In the genomic region with DNA sequence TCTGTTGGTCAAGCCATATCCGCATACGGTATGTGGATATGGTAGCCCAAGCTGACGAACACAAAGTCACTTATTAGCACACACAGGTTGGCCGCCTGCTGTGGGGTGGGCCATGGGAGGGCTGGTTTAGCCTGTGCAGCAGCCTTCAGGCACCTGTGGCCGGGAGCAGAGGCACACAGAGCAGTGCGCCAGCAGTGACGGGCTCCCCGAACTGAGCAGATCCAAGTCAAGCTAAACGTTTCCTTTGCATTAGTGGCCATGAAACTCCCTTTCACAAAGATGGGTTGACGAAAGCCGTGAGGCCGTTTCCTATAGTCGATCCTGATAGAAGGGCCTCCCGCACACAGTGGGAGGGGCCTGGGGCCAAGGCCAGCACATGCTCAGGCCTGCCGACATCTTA, we compare ENCODE assay signal across 28 cellular contexts.
"Had no signal": no experiment of that assay in that cellular context is flagged by ENCODE, and none has a peak within 500 bp of the region (broad histone marks: within the 10 kb centered on the region; RNA-seq: fewer than 3 reads in every experiment).

No MANE protein-coding gene starts in this region.

- H3K27ac ChIP-seq: stomach, suprapubic skin, testis, thoracic aorta, thyroid gland, tibial artery, tibial nerve, transverse colon, upper lobe of left lung, upper lobe of right lung, uterus, vagina had no signal

- H3K27me3 Mint-ChIP-seq: stimulated activated memory B cell treated with anti-CD40 and anti-IgM and Interleukin-4, amounts not matched to agents 10 μg/mL and 1 μg/mL and 100 μg/mL, for 72 hours; stimulated activated naive B cell treated with anti-CD40 and anti-IgM and Interleukin-4, amounts not matched to agents 10 μg/mL and 1 μg/mL and 100 μg/mL, for 72 hours; stimulated activated naive CD8-positive, alpha-beta T cell treated with anti-CD3 and anti-CD28 coated beads, Interleukin-15, amount 100 ng/mL, for 72 hours; stimulated activated naive CD8-positive, alpha-beta T cell treated with anti-CD3 and anti-CD28 coated beads, Interleukin-15, Interleukin-2, amounts not matched to agents 100 ng/mL and 50 ng/mL, for 24 hours; type B pancreatic cell had no signal

- H3K27me3 ChIP-seq: stomach, suprapubic skin, testis, thyroid gland, tibial artery, tibial nerve, transverse colon, upper lobe of left lung, upper lobe of right lung, uterus, vagina had no signal

- DNase-seq: stimulated activated CD4-positive, alpha-beta T cell treated with anti-CD3 and anti-CD28 coated beads, Interleukin-2, amount 100 ng/mL, for 48 hours; stimulated activated CD4-positive, alpha-beta T cell treated with anti-CD3 and anti-CD28 coated beads, Interleukin-4, amount 100 ng/mL, for 1 hour; stimulated activated CD4-positive, alpha-beta T cell treated with anti-CD3 and anti-CD28 coated beads, Interleukin-4, amount 100 ng/mL, for 24 hours; stimulated activated CD4-positive, alpha-beta T cell treated with anti-CD3 and anti-CD28 coated beads, Interleukin-4, amount 100 ng/mL, for 4 hours; stimulated activated CD8-positive, alpha-beta memory T cell treated with anti-CD3 and anti-CD28 coated beads, Interleukin-4, amount 100 ng/mL, for 48 hours; stimulated activated naive B cell treated with anti-CD40 and anti-IgM and Interleukin-4, amounts not matched to agents 10 μg/mL and 1 μg/mL and 100 μg/mL, for 72 hours; stimulated activated naive CD4-positive, alpha-beta T cell; stimulated activated naive CD4-positive, alpha-beta T cell treated with Interleukin-2 at 50 U/mL for 16 hours; stimulated activated naive CD8-positive, alpha-beta T cell treated with anti-CD3 and anti-CD28 coated beads, Interleukin-15, amount 100 ng/mL, for 72 hours; stimulated activated naive CD8-positive, alpha-beta T cell treated with anti-CD3 and anti-CD28 coated beads, Interleukin-15, Interleukin-2, amounts not matched to agents 100 U/mL and 50 U/mL, for 24 hours; stomach; thyroid gland; tibial artery; transverse colon; trophoblast cell; upper lobe of right lung; uterus had no signal

- ATAC-seq: stimulated activated effector memory CD8-positive, alpha-beta T cell treated with anti-CD3 and anti-CD28 coated beads, Interleukin-12 subunit alpha, Interleukin-12 subunit beta, amount 100 ng/mL, for 72 hours; stimulated activated memory B cell treated with anti-CD40 and anti-IgM and Interleukin-4, amounts not matched to agents 10 μg/mL and 1 μg/mL and 100 μg/mL, for 72 hours; stimulated activated naive B cell treated with anti-CD40 and anti-IgM and Interleukin-4, amounts not matched to agents 10 μg/mL and 1 μg/mL and 100 μg/mL, for 72 hours; stimulated activated naive CD8-positive, alpha-beta T cell treated with anti-CD3 and anti-CD28 coated beads, Interleukin-15, Interleukin-2, amounts not matched to agents 100 U/mL and 50 U/mL, for 24 hours; upper lobe of right lung had no signal

- H3K9me3 ChIP-seq: stomach, suprapubic skin, testis, thoracic aorta, thyroid gland, tibial artery, tibial nerve, transverse colon, upper lobe of left lung, upper lobe of right lung, uterus, vagina had no signal

- FAIRE-seq: urothelium cell line had no signal

- H3K4me3 ChIP-seq: stomach, suprapubic skin, testis, thoracic aorta, thyroid gland, tibial artery, tibial nerve, transverse colon, upper lobe of left lung, upper lobe of right lung, uterus, vagina had no signal

- H3K36me3 ChIP-seq: uterus had no signal

- H3K27ac Mint-ChIP-seq: stimulated activated memory B cell treated with anti-CD40 and anti-IgM and Interleukin-4, amounts not matched to agents 10 μg/mL and 1 μg/mL and 100 μg/mL, for 72 hours; stimulated activated naive B cell treated with anti-CD40 and anti-IgM and Interleukin-4, amounts not matched to agents 10 μg/mL and 1 μg/mL and 100 μg/mL, for 72 hours; stimulated activated naive CD8-positive, alpha-beta T cell treated with anti-CD3 and anti-CD28 coated beads, Interleukin-15, amount 100 ng/mL, for 72 hours; stimulated activated naive CD8-positive, alpha-beta T cell treated with anti-CD3 and anti-CD28 coated beads, Interleukin-15, Interleukin-2, amounts not matched to agents 100 ng/mL and 50 ng/mL, for 24 hours; type B pancreatic cell had no signal

- H3K9me3 Mint-ChIP-seq: stimulated activated effector memory CD8-positive, alpha-beta T cell treated with anti-CD3 and anti-CD28 coated beads, Interleukin-12 subunit alpha, Interleukin-12 subunit beta, amount 100 ng/mL, for 72 hours; stimulated activated memory B cell treated with anti-CD40 and anti-IgM and Interleukin-4, amounts not matched to agents 10 μg/mL and 1 μg/mL and 100 μg/mL, for 72 hours; type B pancreatic cell had no signal

- H3K4me1 ChIP-seq: suprapubic skin, tibial artery, upper lobe of right lung, uterus had no signal

- H3K4me3 Mint-ChIP-seq: stimulated activated effector memory CD8-positive, alpha-beta T cell treated with anti-CD3 and anti-CD28 coated beads, Interleukin-12 subunit alpha, Interleukin-12 subunit beta, amount 100 ng/mL, for 72 hours; stimulated activated memory B cell treated with anti-CD40 and anti-IgM and Interleukin-4, amounts not matched to agents 10 μg/mL and 1 μg/mL and 100 μg/mL, for 72 hours; stimulated activated naive B cell treated with anti-CD40 and anti-IgM and Interleukin-4, amounts not matched to agents 10 μg/mL and 1 μg/mL and 100 μg/mL, for 72 hours; stimulated activated naive CD8-positive, alpha-beta T cell treated with anti-CD3 and anti-CD28 coated beads, Interleukin-15, amount 100 ng/mL, for 72 hours; stimulated activated naive CD8-positive, alpha-beta T cell treated with anti-CD3 and anti-CD28 coated beads, Interleukin-15, Interleukin-2, amounts not matched to agents 100 ng/mL and 50 ng/mL, for 24 hours; type B pancreatic cell had no signal
